ENCODE assay signal across 21 cellular contexts in the genomic region with DNA sequence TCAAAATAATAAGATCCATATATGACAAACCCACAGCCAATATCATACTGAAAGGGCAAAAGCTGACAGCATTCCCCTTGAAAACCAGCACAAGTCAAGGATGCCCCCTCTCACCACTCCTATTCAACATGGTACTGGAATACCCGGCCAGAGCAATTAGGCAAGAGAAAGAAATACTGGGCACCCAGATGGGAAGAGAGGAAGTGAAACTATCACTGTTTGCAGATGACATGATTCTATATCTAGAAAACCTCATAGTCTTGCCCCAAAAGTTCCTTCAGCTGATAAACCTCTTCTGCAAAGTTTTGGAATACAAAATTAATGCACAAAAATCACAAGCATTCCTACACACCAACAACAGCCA.
DNase-seq lines count a peak whose midpoint lies in the region; ATAC-seq lines count a peak whose summit lies in the region.
"Had no signal": no experiment of that assay in that cellular context is flagged by ENCODE, and none has a peak within 500 bp of the region (broad histone marks: within the 10 kb centered on the region; RNA-seq: fewer than 3 reads in every experiment).

No MANE protein-coding gene starts in this region.

- DNase-seq in OCI-M1 (lab: John Stamatoyannopoulos, UW) (peak; percentile 2), GM19240 (ENCODE audit: insufficient read length, low spot score) (no peak), NCI-H146 treated with DMSO at 0.1 percent for 48 hours (lab: John Stamatoyannopoulos, UW; ENCODE audit: unreplicated experiment) (no peak)
- no peak for DNase-seq in activated CD4-positive, alpha-beta T cell treated with anti-CD3 and anti-CD28 coated beads, Interleukin-2, amount 50 U/mL, for 4 hours
- DNase-seq in activated naive CD8-positive, alpha-beta T cell treated with anti-CD3 and anti-CD28 coated beads for 36 hours = no peak
- DNase-seq: activated CD8-positive, alpha-beta memory T cell treated with anti-CD3 and anti-CD28 coated beads, Interleukin-2, amount 50 U/mL, for 48 hours; activated naive CD4-positive, alpha-beta T cell treated with anti-CD3 and anti-CD28 coated beads, Interleukin-2, amount 10 ng/mL, durations not matched to agents 7 days and 5 days; body of pancreas; Caco-2; GF-D8; HCEC 1CT; lower lobe of right lung; naive thymus-derived CD8-positive, alpha-beta T cell; NCI-H2081 treated with DMSO at 0.1 percent for 48 hours; NCI-H526 treated with DMSO at 0.1 percent for 48 hours; T-helper 17 cell had no signal

- ATAC-seq in GM18498 (IDR thresholded peaks at IDR 0.05; ENCODE audit: unreplicated experiment) (peak; percentile 50), GM21717 (IDR thresholded peaks at IDR 0.05; ENCODE audit: unreplicated experiment) (peak; percentile 59), HG03378 (IDR thresholded peaks at IDR 0.05; ENCODE audit: unreplicated experiment) (peak; percentile 46)
- ATAC-seq: activated CD4-positive, CD25-positive, alpha-beta regulatory T cell treated with anti-CD3 and anti-CD28 coated beads, Interleukin-2, amount 50 U/mL, for 24 hours; body of pancreas; lower lobe of right lung; naive thymus-derived CD8-positive, alpha-beta T cell; T-helper 17 cell had no signal

- H3K36me3 Mint-ChIP-seq in activated naive CD8-positive, alpha-beta T cell treated with anti-CD3 and anti-CD28 coated beads for 36 hours = peaks cover 15% of the 10 kb centered on the region
- H3K36me3 Mint-ChIP-seq: activated naive CD4-positive, alpha-beta T cell treated with anti-CD3 and anti-CD28 coated beads, Interleukin-2, amount 10 ng/mL, durations not matched to agents 7 days and 5 days had no signal

- no peaks in the 10 kb centered on the region for H3K4me1 Mint-ChIP-seq in activated naive CD8-positive, alpha-beta T cell treated with anti-CD3 and anti-CD28 coated beads for 36 hours
- H3K4me1 Mint-ChIP-seq: T-helper 17 cell had no signal

- no peak overlapping the region for H3K27ac Mint-ChIP-seq in activated naive CD8-positive, alpha-beta T cell treated with anti-CD3 and anti-CD28 coated beads for 36 hours
- H3K27ac Mint-ChIP-seq: activated naive CD4-positive, alpha-beta T cell treated with anti-CD3 and anti-CD28 coated beads, Interleukin-2, amount 10 ng/mL, durations not matched to agents 7 days and 5 days; dendritic cell treated with granulocyte-macrophage colony-stimulating factor and Interleukin-4, amounts not matched to agents 40 ng/mL and 50 ng/mL, for 4 days; naive thymus-derived CD8-positive, alpha-beta T cell; T-helper 17 cell had no signal

- peaks cover 14% of the 10 kb centered on the region for H3K9me3 Mint-ChIP-seq in activated naive CD8-positive, alpha-beta T cell treated with anti-CD3 and anti-CD28 coated beads for 36 hours

- H3K27me3 Mint-ChIP-seq in activated naive CD8-positive, alpha-beta T cell treated with anti-CD3 and anti-CD28 coated beads for 36 hours = no peaks in the 10 kb centered on the region
- H3K27me3 Mint-ChIP-seq: activated naive CD4-positive, alpha-beta T cell treated with anti-CD3 and anti-CD28 coated beads, Interleukin-2, amount 10 ng/mL, durations not matched to agents 7 days and 5 days; naive thymus-derived CD8-positive, alpha-beta T cell; T-helper 17 cell had no signal

- no peak overlapping the region for H3K4me3 Mint-ChIP-seq in activated naive CD8-positive, alpha-beta T cell treated with anti-CD3 and anti-CD28 coated beads for 36 hours
- H3K4me3 Mint-ChIP-seq: activated naive CD4-positive, alpha-beta T cell treated with anti-CD3 and anti-CD28 coated beads, Interleukin-2, amount 10 ng/mL, durations not matched to agents 7 days and 5 days; dendritic cell treated with granulocyte-macrophage colony-stimulating factor and Interleukin-4, amounts not matched to agents 40 ng/mL and 50 ng/mL, for 4 days; T-helper 17 cell had no signal
